ENCODE assay signal across 1 cellular context in the genomic region with DNA sequence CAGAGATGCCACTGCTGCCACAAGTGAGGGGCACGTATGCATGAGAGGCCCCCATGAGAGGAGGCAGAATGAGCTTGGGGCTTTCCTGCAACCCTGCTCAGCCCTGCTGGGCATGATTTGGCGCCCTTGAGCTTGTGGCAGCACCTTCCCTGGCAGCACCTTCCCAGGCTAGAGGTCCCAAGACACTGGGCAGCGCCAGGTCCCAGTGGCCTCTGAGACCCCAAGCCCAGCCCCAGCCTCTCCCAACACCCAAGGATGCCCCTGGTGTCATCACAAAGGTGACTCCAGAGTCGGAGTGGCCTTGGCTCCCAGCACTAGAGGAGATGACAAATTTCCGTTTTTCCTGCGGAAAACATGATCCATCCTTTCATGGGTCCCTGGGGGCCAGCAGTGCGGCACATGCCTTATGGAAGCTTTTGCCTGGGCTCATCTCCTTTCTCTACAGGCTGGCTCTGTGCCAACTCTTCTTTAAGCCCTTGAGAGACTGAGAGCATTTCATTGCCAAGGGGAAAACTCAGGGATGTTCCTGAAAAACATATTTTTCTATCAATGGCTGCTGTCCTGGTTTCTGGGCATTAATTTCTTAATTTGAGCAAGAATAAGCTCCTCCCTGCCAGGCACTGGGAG.
TF ChIP-seq lines count a peak whose summit lies in the region.

No MANE protein-coding gene starts in this region.

TF ChIP-seq in HepG2, 621 proteins besides CTCF, POLR2A, EP300 and RAD21 (continued from another document):
- TF ChIP-seq EHMT2 (IDR thresholded peaks at IDR 0.05; ENCODE audit: borderline replicate concordance, low read depth, low read length), result no peak
